In genomic region chrX:7147978-7148824, GRCh38 we compare ENCODE assay signal across 8 cellular contexts. TPM values are rescaled to one million over a fixed set of nuclear protein-coding genes. Genes with fewer than 3 reads are reported as not detected.
DNase-seq lines count a peak whose midpoint lies in the region; ATAC-seq and TF ChIP-seq lines count a peak whose summit lies in the region.

Gene PUDP (minus strand): TSS chrX:7148153. CDS start chrX:7148113, 40 bp downstream.

- peak within 1 kb of the TSS; percentile 95 for H4K8ac ChIP-seq in trophoblast cell (ENCODE audit: low read depth, low read length)

- no peaks in the 10 kb centered on the region for H3K9me3 Mint-ChIP-seq in activated naive CD8-positive, alpha-beta T cell treated with anti-CD3 and anti-CD28 coated beads, Interleukin-2, amount 10 ng/mL, durations not matched to agents 7 days and 5 days

- peak within 1 kb of the TSS; percentile 96 for H3K9ac ChIP-seq in SU-DHL-6 (ENCODE audit: low read length)
- peak within 1 kb of the TSS; percentile 82 for H3K9ac ChIP-seq in trophoblast cell (ENCODE audit: low read length)

- peak within 1 kb of the TSS; percentile 45 for H2BK12ac ChIP-seq in trophoblast cell (ENCODE audit: low read length)

- H4K20me1 ChIP-seq in SU-DHL-6 (ENCODE audit: low read depth, low read length): no peaks in the 10 kb centered on the region

- H2BK120ac ChIP-seq in trophoblast cell (ENCODE audit: insufficient read depth, low read length, poor library complexity): peak within 1 kb of the TSS; percentile 95

- peaks cover 9% of the 10 kb centered on the region; the same call in 1 of the 2 replicates for H3F3A ChIP-seq in SU-DHL-6 (ENCODE audit: insufficient read depth)

- H3K27me3 Mint-ChIP-seq in activated naive CD8-positive, alpha-beta T cell treated with anti-CD3 and anti-CD28 coated beads, Interleukin-2, amount 10 ng/mL, durations not matched to agents 7 days and 5 days: no peaks in the 10 kb centered on the region

- no peak within 1 kb of the TSS for H2AK5ac ChIP-seq in trophoblast cell (ENCODE audit: low read length)

- peak within 1 kb of the TSS; percentile 96 for H3K14ac ChIP-seq in trophoblast cell (ENCODE audit: low read length)

- no peaks in the 10 kb centered on the region for H3K9me3 ChIP-seq in SU-DHL-6 (ENCODE audit: insufficient read depth, low read length)
- no peaks in the 10 kb centered on the region for H3K9me3 ChIP-seq in trophoblast cell (ENCODE audit: insufficient read depth, low read depth, low read length)
- no peaks in the 10 kb centered on the region for H3K9me3 ChIP-seq in tibial artery

- no peaks in the 10 kb centered on the region for H3K36me3 Mint-ChIP-seq in activated naive CD8-positive, alpha-beta T cell treated with anti-CD3 and anti-CD28 coated beads, Interleukin-2, amount 10 ng/mL, durations not matched to agents 7 days and 5 days

- no peaks in the 10 kb centered on the region for H3K36me3 ChIP-seq in SU-DHL-6 (ENCODE audit: low read length)
- H3K36me3 ChIP-seq in trophoblast cell (ENCODE audit: control insufficient read depth in 1 of 2, insufficient read depth in 2 of 2, low read length in 2 of 2): no peaks in the 10 kb centered on the region
- H3K36me3 ChIP-seq in tibial artery: no peaks in the 10 kb centered on the region

- H2BK5ac ChIP-seq in trophoblast cell (ENCODE audit: low read depth, low read length, poor library complexity): peak within 1 kb of the TSS; percentile 93

- TF ChIP-seq CTCF in GM12873 (IDR thresholded peaks at IDR 0.05; ENCODE audit: insufficient read depth, low read depth, low read length, missing control alignments) (peak; percentile 25), SU-DHL-6 (IDR thresholded peaks at IDR 0.05; ENCODE audit: insufficient read depth, low read length, poor library complexity, severe bottlenecking) (no peak), tibial artery (IDR thresholded peaks at IDR 0.05) (peak; percentile 4 to 29)

- peaks cover 0 to 3% of the 10 kb centered on the region in 2 experiments for H3K4me1 ChIP-seq in trophoblast cell (ENCODE audit: control insufficient read depth in 1 of 2, insufficient read depth in 2 of 2, low read length in 2 of 2)
- H3K4me1 ChIP-seq in tibial artery: peaks cover 0 to 16% (median 0%) of the 10 kb centered on the region in 4 donors

- peak within 1 kb of the TSS; percentile 95 for H3K4me3 ChIP-seq in SU-DHL-6 (ENCODE audit: insufficient read depth, low read length, poor library complexity, severe bottlenecking)
- peak within 1 kb of the TSS; percentile 92 for H3K4me3 ChIP-seq in trophoblast cell (ENCODE audit: low read depth, low read length)
- peak within 1 kb of the TSS; percentile 77 to 78 for H3K4me3 ChIP-seq in tibial artery

- no peaks in the 10 kb centered on the region for H3K9me2 ChIP-seq in SU-DHL-6 (replicated peaks; ENCODE audit: insufficient read depth, low read length)

- peak within 1 kb of the TSS; percentile 97 for H4K12ac ChIP-seq in trophoblast cell (ENCODE audit: low read depth, low read length)

- H3K4me2 ChIP-seq in SU-DHL-6 (ENCODE audit: low read depth, low read length, poor library complexity, severe bottlenecking): peak within 1 kb of the TSS; percentile 94
- H3K4me2 ChIP-seq in trophoblast cell (ENCODE audit: low read length): peak within 1 kb of the TSS; percentile 81

- H3K79me1 ChIP-seq in trophoblast cell (ENCODE audit: low read length): peaks cover 3% of the 10 kb centered on the region

- ATAC-seq in HG02623 (IDR thresholded peaks at IDR 0.05; ENCODE audit: unreplicated experiment): peak; percentile 76
- peak; percentile 93 for ATAC-seq in activated naive CD8-positive, alpha-beta T cell treated with anti-CD3 and anti-CD28 coated beads, Interleukin-2, amount 10 ng/mL, durations not matched to agents 7 days and 5 days (ENCODE audit: low read depth)
- ATAC-seq in Right ventricle myocardium superior (ENCODE audit: poor library complexity): peak; percentile 99

- POLR2A ChIA-PET in activated naive CD8-positive, alpha-beta T cell treated with anti-CD3 and anti-CD28 coated beads, Interleukin-2, amount 10 ng/mL, durations not matched to agents 7 days and 5 days (lab: Charles Lee): interaction anchor here (1.5 kb wide), 1 partner anchor 13 kb away, joined by 3 read pairs; no protein-coding TSS in a partner anchor

- H3K27me3 ChIP-seq in SU-DHL-6 (ENCODE audit: low read length): no peaks in the 10 kb centered on the region
- no peaks in the 10 kb centered on the region for H3K27me3 ChIP-seq in trophoblast cell (ENCODE audit: insufficient read depth, low read length)
- no peaks in the 10 kb centered on the region for H3K27me3 ChIP-seq in tibial artery

- H3K79me2 ChIP-seq in SU-DHL-6 (ENCODE audit: insufficient read depth, low read length): peaks cover 79% of the 10 kb centered on the region
- peaks cover 4% of the 10 kb centered on the region for H3K79me2 ChIP-seq in trophoblast cell (ENCODE audit: control insufficient read depth, insufficient read depth, low read length, poor library complexity)

- H3K18ac ChIP-seq in trophoblast cell (ENCODE audit: low read length): peak within 1 kb of the TSS; percentile 91

- peaks cover 12% of the 10 kb centered on the region for H3K4me1 Mint-ChIP-seq in activated naive CD8-positive, alpha-beta T cell treated with anti-CD3 and anti-CD28 coated beads, Interleukin-2, amount 10 ng/mL, durations not matched to agents 7 days and 5 days

- peak within 1 kb of the TSS; percentile 91 for H3K4ac ChIP-seq in trophoblast cell (ENCODE audit: low read depth, low read length)

- peak within 1 kb of the TSS; percentile 84 for H3K4me3 Mint-ChIP-seq in activated naive CD8-positive, alpha-beta T cell treated with anti-CD3 and anti-CD28 coated beads, Interleukin-2, amount 10 ng/mL, durations not matched to agents 7 days and 5 days

- no CpG with 5 or more reads among the region's 76 CpGs for WGBS in trophoblast cell (ENCODE audit: extremely low coverage, insufficient coverage, insufficient read length)

- H3K27ac ChIP-seq in SU-DHL-6 (ENCODE audit: low read depth, low read length) (peak within 1 kb of the TSS; percentile 89), trophoblast cell (ENCODE audit: low read depth, low read length) (peak within 1 kb of the TSS; percentile 82), tibial artery (peak within 1 kb of the TSS; percentile 79 to 83)

- H2AFZ ChIP-seq in SU-DHL-6 (ENCODE audit: low read depth, low read length, severe bottlenecking): no peak within 1 kb of the TSS
- peak within 1 kb of the TSS; percentile 85 for H2AFZ ChIP-seq in trophoblast cell (ENCODE audit: insufficient read depth, low read length, poor library complexity)

- H3K23ac ChIP-seq in trophoblast cell (ENCODE audit: low read length): no peak within 1 kb of the TSS

- intact Hi-C loops in Right ventricle myocardium superior (cut with DNase I) (no loop called here), tibial artery (cut with DNase I; ENCODE audit: low total_unique reads) (no loop called here)

- peak; percentile 69 for DNase-seq in NCI-H1105 (lab: John Stamatoyannopoulos, UW)
- DNase-seq in activated naive CD8-positive, alpha-beta T cell treated with anti-CD3 and anti-CD28 coated beads, Interleukin-2, amount 10 ng/mL, durations not matched to agents 7 days and 5 days: peak; percentile 86
- peak; percentile 92 for DNase-seq in Right ventricle myocardium superior
- peak; percentile 83 to 97 for DNase-seq in trophoblast cell
- peak; percentile 78 to 88 for DNase-seq in tibial artery

- H3K27ac Mint-ChIP-seq in activated naive CD8-positive, alpha-beta T cell treated with anti-CD3 and anti-CD28 coated beads, Interleukin-2, amount 10 ng/mL, durations not matched to agents 7 days and 5 days: peak within 1 kb of the TSS; percentile 89

- H4K91ac ChIP-seq in trophoblast cell (ENCODE audit: low read depth, low read length): peak within 1 kb of the TSS; percentile 99

RNA-seq across cellular contexts. Expression of gene PUDP, which starts in this region (rescaled TPM):
- total RNA-seq in activated naive CD8-positive, alpha-beta T cell treated with anti-CD3 and anti-CD28 coated beads, Interleukin-2, amount 10 ng/mL, durations not matched to agents 7 days and 5 days: 10 to 100 TPM; 13.3 to 14.6 TPM
- 21.6 TPM for total RNA-seq in Right ventricle myocardium superior
- polyA plus RNA-seq in trophoblast cell (2013): 17.0 and 17.1 TPM in 2 replicates

Comparison
In these comparisons a context has a peak if more than half of its experiments do, and no peak if none do; other contexts are left out.
1. Peak in every context shown above with its lines: DNase-seq, ATAC-seq, H3K4me3 ChIP-seq and H3K27ac ChIP-seq.